In genomic region chr6:73644941-73645591, GRCh38 we compare ENCODE assay signal across 9 cellular contexts. TPM values are rescaled to one million over a fixed set of nuclear protein-coding genes. Genes with fewer than 3 reads are reported as not detected.
DNase-seq lines count a peak whose midpoint lies in the region; ATAC-seq, FAIRE-seq and TF ChIP-seq lines count a peak whose summit lies in the region.
"Had no signal": no experiment of that assay in that cellular context is flagged by ENCODE, and none has a peak within 500 bp of the region (broad histone marks: within the 10 kb centered on the region; RNA-seq: fewer than 3 reads in every experiment).

No MANE protein-coding gene starts in this region.

- peaks cover 6% of the 10 kb centered on the region; the same call in 1 of the 2 replicates for H3F3A ChIP-seq in DOHH2 (ENCODE audit: control insufficient read depth, insufficient read depth)

- H4K8ac ChIP-seq in H1 (ENCODE audit: extremely low read depth, insufficient read depth, low read length): no peak overlapping the region

- H3K23ac ChIP-seq in H1 (ENCODE audit: insufficient read length): no peak overlapping the region

- no peak overlapping the region for H4K5ac ChIP-seq in H1 (ENCODE audit: insufficient read length, low read depth, low read length)

- no peak overlapping the region for H2BK15ac ChIP-seq in H1 (ENCODE audit: low read length)

- CTCF ChIA-PET in H1 (lab: Charles Lee; ENCODE audit: partially characterized antibody): interaction anchor here (0.6 to 2.2 kb wide), 4 partner anchors 8 to 779 kb away, joined by 3 to 14 read pairs (median 4); no protein-coding TSS in a partner anchor

- H3K27ac ChIP-seq in DOHH2 (ENCODE audit: low read depth, low read length) (no peak overlapping the region), H1 (ENCODE audit: low read depth, low read length) (no peak overlapping the region)

- no peak overlapping the region for H3K14ac ChIP-seq in H1 (ENCODE audit: insufficient read length)

- H3K4me1 ChIP-seq in DOHH2 (ENCODE audit: control insufficient read depth, low read length) (peaks cover 12% of the 10 kb centered on the region; the same call in 1 of the 2 replicates), H1 (replicated peaks in 1 of 4; ENCODE audit: control insufficient read depth in 3 of 4, insufficient read depth in 4 of 4, low read length in 3 of 4) (no peaks in the 10 kb centered on the region)

- TF ChIP-seq EP300 in H1 (IDR thresholded peaks at IDR 0.05; ENCODE audit: borderline replicate concordance in 1 of 2, low read depth in 2 of 2, low read length in 2 of 2): no peak

- no peak overlapping the region for H2BK12ac ChIP-seq in H1 (ENCODE audit: low read depth, low read length)

- H3K4me3 ChIP-seq in DOHH2 (ENCODE audit: low read length): peak overlapping the region; percentile 63
- peak overlapping the region in 2 of 4 experiments; percentile 11 to 49; a peak in 3 of 8 replicates for H3K4me3 ChIP-seq in H1 (ENCODE audit: extremely low read depth in 1 of 4, insufficient read depth in 2 of 4, low read depth in 3 of 4, low read length in 4 of 4)

- H3K36me3 ChIP-seq in DOHH2 (ENCODE audit: control insufficient read depth, low read length) (peaks cover 8% of the 10 kb centered on the region), H1 (ENCODE audit: control insufficient read depth in 2 of 4, insufficient read depth in 4 of 4, low read length in 3 of 4) (no peaks in the 10 kb centered on the region; a peak in 1 of 8 replicates)

- H3K23me2 ChIP-seq in H1 (ENCODE audit: low read depth, low read length): no peaks in the 10 kb centered on the region

- H3K18ac ChIP-seq in H1 (ENCODE audit: extremely low read depth, low read length): no peak overlapping the region

- H3K79me2 ChIP-seq in DOHH2 (ENCODE audit: control insufficient read depth, low read length) (no peaks in the 10 kb centered on the region), H1 (ENCODE audit: control insufficient read depth in 1 of 2, insufficient read depth in 2 of 2, low read length in 2 of 2) (no peaks in the 10 kb centered on the region)

- no peak overlapping the region for H2BK20ac ChIP-seq in H1 (ENCODE audit: low read length)

- H3K9me3 ChIP-seq in DOHH2 (ENCODE audit: control insufficient read depth, insufficient read depth, low read length): no peaks in the 10 kb centered on the region
- no peaks in the 10 kb centered on the region for H3K9me3 ChIP-seq in H1 (ENCODE audit: insufficient read depth in 2 of 2, low read depth in 1 of 2, low read length in 1 of 2)

- no peaks in the 10 kb centered on the region for H3K27me3 ChIP-seq in DOHH2 (ENCODE audit: control insufficient read depth, low read length)
- no peaks in the 10 kb centered on the region for H3K27me3 ChIP-seq in H1 (replicated peaks in 1 of 4; ENCODE audit: control insufficient read depth in 3 of 4, extremely low read depth in 1 of 4, insufficient read depth in 3 of 4, low read length in 3 of 4)

- no peaks in the 10 kb centered on the region for H4K20me1 ChIP-seq in DOHH2 (ENCODE audit: control insufficient read depth, insufficient read depth, low read depth, low read length)
- no peaks in the 10 kb centered on the region for H4K20me1 ChIP-seq in H1 (replicated peaks in 1 of 2; ENCODE audit: control insufficient read depth in 1 of 2, insufficient read depth in 2 of 2, low read length in 2 of 2)

- POLR2A ChIA-PET in H1 (lab: Charles Lee; ENCODE audit: partially characterized antibody): interaction anchor here (1.0 to 3.2 kb wide), 7 partner anchors 8 to 132 kb away, joined by 3 to 23 read pairs (median 5); partner anchors contain the start of genes EEF1A1 and SLC17A5

- no peaks in the 10 kb centered on the region for H3K9me2 ChIP-seq in DOHH2 (replicated peaks; ENCODE audit: control insufficient read depth, low read length)

- H3K4me2 ChIP-seq in DOHH2 (ENCODE audit: low read length): peak overlapping the region; percentile 65
- H3K4me2 ChIP-seq in H1 (ENCODE audit: insufficient read depth in 1 of 2, low read depth in 2 of 2, low read length in 2 of 2): peak overlapping the region; percentile 39 to 64

- TF ChIP-seq CTCF in DOHH2 (IDR thresholded peaks at IDR 0.05; ENCODE audit: low read depth, low read length, poor library complexity, severe bottlenecking): no peak
- no peak for TF ChIP-seq CTCF in H1 (IDR thresholded peaks at IDR 0.05; ENCODE audit: control extremely low read depth in 1 of 3, insufficient read depth in 1 of 3, low read depth in 1 of 3, low read length in 3 of 3)

- no peak overlapping the region for H3K56ac ChIP-seq in H1 (replicated peaks; ENCODE audit: insufficient read length, low read depth, low read length)

- no peak overlapping the region for H3K9ac ChIP-seq in H1 (replicated peaks in 1 of 4; ENCODE audit: extremely low read depth in 1 of 4, low read depth in 3 of 4, low read length in 3 of 4)

- H2AFZ ChIP-seq in H1 (ENCODE audit: low read length): no peak overlapping the region; the same call in 1 of the 2 replicates

- DNase-seq in NCI-H69 (lab: John Stamatoyannopoulos, UW) (peak; percentile 21), H1 (ENCODE audit: low read depth in 1 of 2, low spot score in 2 of 2) (no peak), pons (ENCODE audit: low spot score) (peak; percentile 26), CD1c-positive myeloid dendritic cell (ENCODE audit: extremely low spot score) (no peak)
- DNase-seq in stimulated activated CD8-positive, alpha-beta memory T cell treated with anti-CD3 and anti-CD28 coated beads, Interleukin-4, amount 100 ng/mL, for 48 hours: no peak
- no peak for DNase-seq in stimulated activated CD4-positive, alpha-beta T cell treated with anti-CD3 and anti-CD28 coated beads, Interleukin-4, amount 100 ng/mL, for 1 hour
- DNase-seq: islet precursor cell had no signal

- no peak overlapping the region for H2BK120ac ChIP-seq in H1 (replicated peaks; ENCODE audit: low read depth, low read length)

- no peak for FAIRE-seq in H1 (lab: Jason Lieb, UNC)

- TF ChIP-seq RAD21 in H1 (IDR thresholded peaks at IDR 0.05 in 1 of 2, conservative IDR thresholded peaks at IDR 0.05 in 1 of 2; ENCODE audit: low read depth in 2 of 2, low read length in 2 of 2): no peak

- no peak for ATAC-seq in GM21737 (IDR thresholded peaks at IDR 0.05; ENCODE audit: unreplicated experiment)

- H2BK5ac ChIP-seq in H1 (ENCODE audit: low read depth, low read length): no peak overlapping the region

- H2AK5ac ChIP-seq in H1 (ENCODE audit: low read depth, low read length): no peak overlapping the region

- 54% methylated on average over 10 of the region's 10 CpGs; no CpG with 5 or more reads in 1 of the 2 experiments for WGBS in H1 (ENCODE audit: extremely low coverage in 1 of 2, insufficient coverage in 1 of 2, insufficient read length in 1 of 2, insufficient replicate concordance in 2 of 2, low coverage in 1 of 2, low lambda C conversion rate in 2 of 2, missing lambda C conversion rate in 1 of 2), 2 experiments

- no peak for TF ChIP-seq POLR2A in H1 (IDR thresholded peaks at IDR 0.05; ENCODE audit: control extremely low read depth in 1 of 2, low read depth in 2 of 2, low read length in 2 of 2)

- H3K4ac ChIP-seq in H1 (replicated peaks; ENCODE audit: insufficient read length, low read depth, low read length): no peak overlapping the region

- H3K79me1 ChIP-seq in H1 (ENCODE audit: low read depth, low read length): no peaks in the 10 kb centered on the region

- H4K91ac ChIP-seq in H1 (replicated peaks; ENCODE audit: insufficient read length, low read length): no peak overlapping the region

TF ChIP-seq in H1, 55 proteins besides CTCF, POLR2A, EP300 and RAD21:
- TF ChIP-seq EGR1 (IDR thresholded peaks at IDR 0.05; ENCODE audit: borderline replicate concordance, low read depth, low read length) (no peak), JUN (IDR thresholded peaks at IDR 0.05; ENCODE audit: low read depth, low read length) (no peak), SRF (IDR thresholded peaks at IDR 0.05; ENCODE audit: low read depth, low read length) (no peak), POLR2AphosphoS5 (IDR thresholded peaks at IDR 0.05; ENCODE audit: low read depth, low read length) (no peak)

RNA-seq across cellular contexts. Expression of gene SLC17A5, which starts 8.7 kb away (rescaled TPM):
- 11.9 and 14.2 TPM in 2 replicates for total RNA-seq in H1 (2021; fragmentation: NEBNext Ultra II Directional; extraction: Animal tissue kit (Norgen Biotek cat#: 25700))
- polyA plus RNA-seq in H1 (2011; rRNA removed): 6.5 and 11.0 TPM in 2 replicates
- polyA plus RNA-seq in H1 (2011; cell fraction: cytosol; rRNA removed): 8.5 TPM
- polyA plus RNA-seq in H1 (2011; cell fraction: nucleus; rRNA removed): 3.7 TPM
- 7.0 to 10.6 TPM (median 8.1 TPM) in 4 replicates for polyA plus RNA-seq in H1 (2012, experiment 1 of 2)
- polyA plus RNA-seq in H1 (2012, experiment 2 of 2): 5.6 TPM
- polyA plus RNA-seq in H1 (2013, experiment 1 of 2): 12.6 TPM
- polyA plus RNA-seq in H1 (2013, experiment 2 of 2): 15.4 TPM
- 16.3 and 16.5 TPM in 2 replicates for polyA minus RNA-seq in H1 (2011; rRNA and poly(A)+ RNA removed)
- polyA minus RNA-seq in H1 (2011; cell fraction: cytosol; rRNA and poly(A)+ RNA removed): 7.9 TPM
- 12.0 TPM for polyA minus RNA-seq in H1 (2011; cell fraction: nucleus; rRNA and poly(A)+ RNA removed)

RNA-seq across cellular contexts. Expression of gene CD109, which starts 50.9 kb away (rescaled TPM):
- 4.9 and 5.3 TPM in 2 replicates for total RNA-seq in H1 (2021; fragmentation: NEBNext Ultra II Directional; extraction: Animal tissue kit (Norgen Biotek cat#: 25700))
- 0.94 and 1.4 TPM in 2 replicates for polyA plus RNA-seq in H1 (2011; rRNA removed)
- polyA plus RNA-seq in H1 (2011; cell fraction: cytosol; rRNA removed): 1.4 TPM
- polyA plus RNA-seq in H1 (2011; cell fraction: nucleus; rRNA removed): 1.1 TPM
- 0.95 to 2.1 TPM (median 1.5 TPM) in 4 replicates for polyA plus RNA-seq in H1 (2012, experiment 1 of 2)
- polyA plus RNA-seq in H1 (2012, experiment 2 of 2): 0.10 TPM
- 5.9 TPM for polyA plus RNA-seq in H1 (2013, experiment 1 of 2)
- polyA plus RNA-seq in H1 (2013, experiment 2 of 2): 4.8 TPM
- polyA minus RNA-seq in H1 (2011; rRNA and poly(A)+ RNA removed): 2.1 and 4.9 TPM in 2 replicates
- polyA minus RNA-seq in H1 (2011; cell fraction: cytosol; rRNA and poly(A)+ RNA removed): 2.0 TPM
- 3.2 TPM for polyA minus RNA-seq in H1 (2011; cell fraction: nucleus; rRNA and poly(A)+ RNA removed)

Comparison
In these comparisons a context has a peak if more than half of its experiments do, and no peak if none do; other contexts are left out.
1. DNase-seq: peak in NCI-H69 (single experiment) and pons (single experiment); none in H1 (0 of 2), CD1c-positive myeloid dendritic cell (single experiment), stimulated activated CD8-positive, alpha-beta memory T cell treated with anti-CD3 and anti-CD28 coated beads, Interleukin-4, amount 100 ng/mL, for 48 hours (single experiment) and stimulated activated CD4-positive, alpha-beta T cell treated with anti-CD3 and anti-CD28 coated beads, Interleukin-4, amount 100 ng/mL, for 1 hour (single experiment).